ENCODE assay signal across 23 cellular contexts in the genomic region with DNA sequence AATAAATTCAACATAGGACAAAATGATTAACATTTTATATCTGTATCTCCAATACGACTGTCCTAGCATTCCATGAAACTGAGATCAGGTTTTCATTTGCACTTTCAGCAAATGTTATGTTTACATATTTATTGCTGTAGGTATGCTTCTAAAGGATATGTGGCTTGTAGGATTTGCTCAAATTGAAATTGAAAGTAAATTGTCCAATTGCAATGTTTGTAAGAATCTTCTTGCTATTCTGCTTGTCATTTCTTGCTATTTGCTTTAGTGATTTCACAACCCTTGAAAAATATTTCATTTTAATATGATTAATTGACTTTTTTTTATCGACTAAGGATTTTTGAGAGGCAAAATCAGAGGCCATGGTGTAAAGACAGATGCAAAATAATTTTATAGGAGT.
A peak's percentile ranks its signal among the peaks of the same experiment; 100 is the strongest.
DNase-seq lines count a peak whose midpoint lies in the region; ATAC-seq, FAIRE-seq and TF ChIP-seq lines count a peak whose summit lies in the region.
"Had no signal": no experiment of that assay in that cellular context is flagged by ENCODE, and none has a peak within 500 bp of the region (broad histone marks: within the 10 kb centered on the region; RNA-seq: fewer than 3 reads in every experiment).

No MANE protein-coding gene starts in this region.

- DNase-seq in PC-3: no peak
- DNase-seq in fibroblast of pulmonary artery (ENCODE audit: low read depth): peak; percentile 9
- no peak for DNase-seq in NCI-H1105 (lab: John Stamatoyannopoulos, UW)
- no peak for DNase-seq in SJCRH30
- DNase-seq in Peyer's patch: no peak
- DNase-seq: activated CD4-positive, alpha-beta T cell treated with anti-CD3 and anti-CD28 coated beads, Interleukin-2, amount 10 ng/mL, durations not matched to agents 7 days and 5 days; BE2C; DMS79; glutamatergic neuron; left colon; naive thymus-derived CD4-positive, alpha-beta T cell; NCI-H1694; NCI-H69; retina; SHP77; stimulated activated CD4-positive, alpha-beta T cell treated with anti-CD3 and anti-CD28 coated beads, Interleukin-12 subunit alpha, Interleukin-12 subunit beta, amount 100 ng/mL, for 4 hours; stimulated activated CD4-positive, alpha-beta T cell treated with anti-CD3 and anti-CD28 coated beads, Interleukin-4, amount 100 ng/mL, for 4 hours; transverse colon had no signal

- H3K27ac ChIP-seq in PC-3 (ENCODE audit: low read length): peak overlapping the region; percentile 100
- no peak overlapping the region for H3K27ac ChIP-seq in SJCRH30
- H3K27ac ChIP-seq in Peyer's patch: no peak overlapping the region
- H3K27ac ChIP-seq: ascending aorta, esophagus muscularis mucosa, transverse colon had no signal

- no peaks in the 10 kb centered on the region; the same call in 1 of the 2 replicates for H3K9me2 ChIP-seq in PC-3 (replicated peaks; ENCODE audit: low read length)

- no peak for TF ChIP-seq POLR2A in Peyer's patch (IDR thresholded peaks at IDR 0.05)

- no peak overlapping the region for H3K4me2 ChIP-seq in PC-3 (ENCODE audit: low read length)

- no peaks in the 10 kb centered on the region for H3K79me2 ChIP-seq in PC-3 (ENCODE audit: low read length)

- ATAC-seq in HG02610 (IDR thresholded peaks at IDR 0.05; ENCODE audit: unreplicated experiment) (peak; percentile 21), PC-3 (no peak), GM21447 (IDR thresholded peaks at IDR 0.05; ENCODE audit: unreplicated experiment) (no peak)
- ATAC-seq: left colon; naive thymus-derived CD4-positive, alpha-beta T cell had no signal

- no peaks in the 10 kb centered on the region for H4K20me1 ChIP-seq in PC-3 (ENCODE audit: low read length)

- no peaks in the 10 kb centered on the region for H3K9me3 ChIP-seq in PC-3 (ENCODE audit: low read length)
- H3K9me3 ChIP-seq in SJCRH30 (replicated peaks): no peaks in the 10 kb centered on the region
- H3K9me3 ChIP-seq in Peyer's patch: no peaks in the 10 kb centered on the region
- H3K9me3 ChIP-seq: ascending aorta, BE2C, esophagus muscularis mucosa, transverse colon had no signal

- H3K36me3 ChIP-seq in PC-3 (ENCODE audit: low read depth, low read length) (no peaks in the 10 kb centered on the region), SJCRH30 (no peaks in the 10 kb centered on the region), Peyer's patch (no peaks in the 10 kb centered on the region)
- H3K36me3 ChIP-seq: ascending aorta, BE2C, esophagus muscularis mucosa, transverse colon had no signal

- H2AFZ ChIP-seq in PC-3 (ENCODE audit: low read length): no peak overlapping the region

- H3K4me3 ChIP-seq in PC-3 (ENCODE audit: low read length) (no peak overlapping the region), fibroblast of pulmonary artery (replicated peaks; ENCODE audit: low read depth, low read length) (no peak overlapping the region), SJCRH30 (no peak overlapping the region), Peyer's patch (no peak overlapping the region)
- H3K4me3 ChIP-seq: ascending aorta, esophagus muscularis mucosa, transverse colon had no signal

- POLR2A ChIA-PET in PC-3 (lab: Charles Lee; ENCODE audit: unreplicated experiment): no interaction called here

- no peak overlapping the region for H3K9ac ChIP-seq in PC-3 (ENCODE audit: low read length)

- TF ChIP-seq CTCF in PC-3 (conservative IDR thresholded peaks at IDR 0.05; ENCODE audit: low read depth, low read length) (no peak), fibroblast of pulmonary artery (IDR thresholded peaks at IDR 0.05; ENCODE audit: low read length, missing control alignments) (no peak), Peyer's patch (IDR thresholded peaks at IDR 0.05) (no peak)

- intact Hi-C loops in PC-3 (cut with micrococcal nuclease): loop anchor here (5.0 to 10.0 kb wide), 2 partner anchors 47 to 180 kb away; no protein-coding TSS in a partner anchor

- FAIRE-seq in A204.1 (lab: Jason Lieb, UNC): peak; percentile 84

- H3F3A ChIP-seq in PC-3 (ENCODE audit: low read length, unreplicated experiment): peaks cover 12% of the 10 kb centered on the region

- H3K27me3 ChIP-seq in PC-3 (ENCODE audit: low read length) (no peaks in the 10 kb centered on the region), SJCRH30 (no peaks in the 10 kb centered on the region), Peyer's patch (no peaks in the 10 kb centered on the region)
- H3K27me3 ChIP-seq: ascending aorta, BE2C, esophagus muscularis mucosa, transverse colon had no signal

- CTCF ChIA-PET in PC-3 (lab: Charles Lee): no interaction called here

- H3K4me1 ChIP-seq in PC-3 (ENCODE audit: insufficient read depth, low read length) (peaks cover 74% of the 10 kb centered on the region), SJCRH30 (peaks cover 39% of the 10 kb centered on the region), Peyer's patch (peaks cover 0 to 4% (median 0%) of the 10 kb centered on the region in 4 donors)
- H3K4me1 ChIP-seq: ascending aorta, BE2C, transverse colon had no signal

- no TSS peak for BruUV-seq in PC-3 (replicated peaks; lab: Mats Ljungman, UMichigan)
